Comparison of ENCODE assay signal across 34 cellular contexts in the genomic region with DNA sequence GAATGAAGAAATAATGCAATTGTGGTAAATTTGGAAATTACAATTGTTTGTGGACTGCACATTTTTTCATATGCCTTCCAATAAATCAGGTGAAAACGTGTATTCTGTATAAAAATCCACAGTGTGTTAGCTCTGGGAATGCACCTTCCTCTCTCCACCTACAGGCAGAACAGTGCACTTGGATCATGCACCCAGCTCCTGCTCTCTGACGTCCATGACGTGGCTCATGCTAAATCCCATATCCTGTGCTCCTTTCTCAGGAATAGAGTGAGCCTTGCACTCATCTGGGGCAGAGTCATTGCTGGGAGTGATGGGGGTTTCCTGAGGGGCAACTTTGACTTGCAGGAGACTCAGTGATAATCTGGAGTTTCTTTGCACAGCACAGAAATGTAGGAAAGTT.
"Had no signal": no experiment of that assay in that cellular context is flagged by ENCODE, and none has a peak within 500 bp of the region (broad histone marks: within the 10 kb centered on the region; RNA-seq: fewer than 3 reads in every experiment).

No MANE protein-coding gene starts in this region.

- ATAC-seq: activated CD4-positive, alpha-beta T cell treated with anti-CD3 and anti-CD28 coated beads for 36 hours; activated naive CD8-positive, alpha-beta T cell treated with anti-CD3 and anti-CD28 coated beads, Interleukin-2, amount 50 U/mL, for 24 hours; activated T-cell treated with anti-CD3 and anti-CD28 coated beads, Interleukin-2, amount 50 U/mL, for 4 hours; K562; PC-3 had no signal

- H3K36me3 Mint-ChIP-seq: activated CD4-positive, alpha-beta memory T cell treated with anti-CD3 and anti-CD28 coated beads for 36 hours; activated naive CD8-positive, alpha-beta T cell; brain had no signal

- H3K9me3 Mint-ChIP-seq: activated CD4-positive, alpha-beta memory T cell treated with anti-CD3 and anti-CD28 coated beads for 36 hours; activated CD4-positive, alpha-beta T cell treated with anti-CD3 and anti-CD28 coated beads, Interleukin-2, amount 10 ng/mL, durations not matched to agents 7 days and 5 days; activated naive CD4-positive, alpha-beta T cell treated with anti-CD3 and anti-CD28 coated beads for 36 hours; activated naive CD8-positive, alpha-beta T cell treated with anti-CD3 and anti-CD28 coated beads, Interleukin-2, amount 50 U/mL, for 24 hours; activated T-cell treated with anti-CD3 and anti-CD28 coated beads, Interleukin-2, amount 50 U/mL, for 4 hours; activated T-helper 1 cell treated with anti-CD3 and anti-CD28 coated beads, Interleukin-12 subunit alpha, Interleukin-12 subunit beta, Interleukin-2, Interleukin-4 antibody, amounts not matched to agents 30 ng/mL and 10 ng/mL and 1 ng/mL, durations not matched to agents 14 hours and 24 hours and 36 hours; central memory CD8-positive, alpha-beta T cell had no signal

- DNase-seq: activated CD4-positive, alpha-beta memory T cell treated with anti-CD3 and anti-CD28 coated beads for 36 hours; activated CD4-positive, alpha-beta T cell treated with anti-CD3 and anti-CD28 coated beads for 36 hours; activated CD4-positive, alpha-beta T cell treated with anti-CD3 and anti-CD28 coated beads, Interleukin-2, amount 10 ng/mL, durations not matched to agents 7 days and 5 days; activated CD8-positive, alpha-beta memory T cell treated with anti-CD3 and anti-CD28 coated beads, Interleukin-2, amount 50 U/mL, for 4 hours; activated gamma-delta T cell treated with Interleukin-2 at 50 U/mL for 16 hours; activated naive CD4-positive, alpha-beta T cell treated with anti-CD3 and anti-CD28 coated beads for 36 hours; activated naive CD8-positive, alpha-beta T cell treated with anti-CD3 and anti-CD28 coated beads, Interleukin-2, amount 50 U/mL, for 24 hours; activated T-cell treated with anti-CD3 and anti-CD28 coated beads for 4 hours; activated T-cell treated with anti-CD3 and anti-CD28 coated beads, Interleukin-2, amount 50 U/mL, for 4 hours; anterior cingulate cortex; MM.1S; MV-4-11; NCI-H1092; NCI-H1436 treated with DMSO at 0.1 percent for 48 hours; NCI-H1694 treated with DMSO at 0.1 percent for 48 hours; NCI-H2029; NCI-H2107; NCI-H2171; NCI-H510A; NCI-H526; NCI-H748 treated with DMSO at 0.1 percent for 48 hours; NK-92 treated with Interleukin-12 subunit alpha and Interleukin-12 subunit beta, amount 100 ng/mL, for 24 hours; PC-3; Peyer's patch; Right ventricle myocardium superior; T1000 had no signal

- H3K27ac Mint-ChIP-seq: activated CD4-positive, alpha-beta memory T cell treated with anti-CD3 and anti-CD28 coated beads for 36 hours; activated CD4-positive, alpha-beta T cell treated with anti-CD3 and anti-CD28 coated beads for 36 hours; activated CD4-positive, alpha-beta T cell treated with anti-CD3 and anti-CD28 coated beads, Interleukin-2, amount 10 ng/mL, durations not matched to agents 7 days and 5 days; activated naive CD4-positive, alpha-beta T cell treated with anti-CD3 and anti-CD28 coated beads for 36 hours; activated naive CD8-positive, alpha-beta T cell; activated naive CD8-positive, alpha-beta T cell treated with anti-CD3 and anti-CD28 coated beads, Interleukin-2, amount 50 U/mL, for 24 hours; activated T-helper 1 cell treated with anti-CD3 and anti-CD28 coated beads, Interleukin-12 subunit alpha, Interleukin-12 subunit beta, Interleukin-2, Interleukin-4 antibody, amounts not matched to agents 30 ng/mL and 10 ng/mL and 1 ng/mL, durations not matched to agents 14 hours and 24 hours and 36 hours; brain had no signal

- H3K4me1 ChIP-seq: Peyer's patch had no signal

- H3K27me3 ChIP-seq: cardiac muscle cell, Peyer's patch had no signal

- H3K9me3 ChIP-seq: Peyer's patch had no signal

- H3K27ac ChIP-seq: cardiac muscle cell, Peyer's patch, RWPE1, SK-N-MC had no signal

- H3K36me3 ChIP-seq: cardiac muscle cell, Peyer's patch had no signal

- FAIRE-seq: K562 had no signal

- H3K4me3 ChIP-seq: cardiac muscle cell, K562, Peyer's patch, SK-N-MC had no signal
